Comparison of ENCODE assay signal across 1 cellular context in genomic region chr3:23810342-23811116, GRCh38.
TF ChIP-seq lines count a peak whose summit lies in the region.

No MANE protein-coding gene starts in this region.

TF ChIP-seq in HepG2, 621 proteins besides CTCF, POLR2A, EP300 and RAD21 (continued from another document and continues in another):
- TF ChIP-seq ZGPAT (CRISPR knock-in tag; IDR thresholded peaks at IDR 0.05) = 0 out of 2 replicates have a peak, but pooled peaks have one; percentile 45
- TF ChIP-seq LRRFIP1 (CRISPR knock-in tag; conservative IDR thresholded peaks at IDR 0.05) = no peak
- TF ChIP-seq ARHGAP35 (CRISPR knock-in tag; IDR thresholded peaks at IDR 0.05; ENCODE audit: borderline replicate concordance) = no peak
- TF ChIP-seq SNAPC5 (CRISPR knock-in tag; IDR thresholded peaks at IDR 0.05; ENCODE audit: borderline replicate concordance) = no peak
- peak; percentile 68; the same call in 1 of the 2 replicates for TF ChIP-seq UBTF (CRISPR knock-in tag; IDR thresholded peaks at IDR 0.05)
- no peak for TF ChIP-seq ZFP62 (CRISPR knock-in tag; IDR thresholded peaks at IDR 0.05)
- 0 out of 2 replicates have a peak, but pooled peaks have one; percentile 5 for TF ChIP-seq ZBTB38 (CRISPR knock-in tag; IDR thresholded peaks at IDR 0.05)
- peak; percentile 7; the same call in 1 of the 2 replicates for TF ChIP-seq CREB1 (IDR thresholded peaks at IDR 0.05)
- no peak for TF ChIP-seq CREB1 (CRISPR knock-in tag; IDR thresholded peaks at IDR 0.05)
- TF ChIP-seq POGZ (CRISPR knock-in tag; IDR thresholded peaks at IDR 0.05) = no peak
- TF ChIP-seq ZNF430 (CRISPR knock-in tag; IDR thresholded peaks at IDR 0.05) = peak; percentile 8; the same call in 1 of the 2 replicates
- peak; percentile 53; the same call in 1 of the 2 replicates for TF ChIP-seq ZNF768 (CRISPR knock-in tag; IDR thresholded peaks at IDR 0.05)
- TF ChIP-seq RNF219 (CRISPR knock-in tag; IDR thresholded peaks at IDR 0.05) = no peak
- no peak for TF ChIP-seq ZNF564 (CRISPR knock-in tag; IDR thresholded peaks at IDR 0.05)
- no peak for TF ChIP-seq THAP9 (CRISPR knock-in tag; IDR thresholded peaks at IDR 0.05; ENCODE audit: borderline replicate concordance)
- TF ChIP-seq ZSCAN31 (CRISPR knock-in tag; IDR thresholded peaks at IDR 0.05; ENCODE audit: low read depth) = 0 out of 2 replicates have a peak, but pooled peaks have one; percentile 4
- peak; percentile 69 for TF ChIP-seq AGO2 (optimal IDR thresholded peaks at IDR 0.05; ENCODE audit: low read depth, low read length)
- no peak for TF ChIP-seq SMARCC2 (IDR thresholded peaks at IDR 0.05)
- peak; percentile 63; the same call in 1 of the 2 replicates for TF ChIP-seq TFDP1 (CRISPR knock-in tag; IDR thresholded peaks at IDR 0.05; ENCODE audit: borderline replicate concordance)
- TF ChIP-seq ZNF468 (CRISPR knock-in tag; IDR thresholded peaks at IDR 0.05) = peak; percentile 20; the same call in 1 of the 2 replicates
- TF ChIP-seq FOXA3 (CRISPR knock-in tag; IDR thresholded peaks at IDR 0.05) = 0 out of 2 replicates have a peak, but pooled peaks have one; percentile 6
- peak; percentile 83; the same call in 1 of the 2 replicates for TF ChIP-seq ZNF770 (CRISPR knock-in tag; IDR thresholded peaks at IDR 0.05)
- TF ChIP-seq ZNF496 (CRISPR knock-in tag; IDR thresholded peaks at IDR 0.05; ENCODE audit: insufficient replicate concordance) = no peak
- no peak for TF ChIP-seq DPF2 (CRISPR knock-in tag; IDR thresholded peaks at IDR 0.05; ENCODE audit: borderline replicate concordance, low read depth)
- TF ChIP-seq ZBTB40 (IDR thresholded peaks at IDR 0.05) = no peak
- TF ChIP-seq ZBTB40 (CRISPR knock-in tag; IDR thresholded peaks at IDR 0.05) = peak; percentile 42
- TF ChIP-seq HHEX (CRISPR knock-in tag; IDR thresholded peaks at IDR 0.05) = no peak
